Comparison of ENCODE assay signal across 18 cellular contexts in genomic region chr22:24066260-24066659, GRCh38. TPM values are rescaled to one million over a fixed set of nuclear protein-coding genes. Genes with fewer than 3 reads are reported as not detected.
DNase-seq lines count a peak whose midpoint lies in the region; ATAC-seq and TF ChIP-seq lines count a peak whose summit lies in the region.
"Had no signal": no experiment of that assay in that cellular context is flagged by ENCODE, and none has a peak within 500 bp of the region (broad histone marks: within the 10 kb centered on the region; RNA-seq: fewer than 3 reads in every experiment).

No MANE protein-coding gene starts in this region.

- peak; percentile 89 for ATAC-seq in Right ventricle myocardium inferior
- peak; percentile 15 for ATAC-seq in foreskin keratinocyte
- ATAC-seq: activated T-cell treated with anti-CD3 and anti-CD28 coated beads, Interleukin-2, amount 50 U/mL, for 4 hours; CD8-positive, alpha-beta T cell; left lung had no signal

- no peak for DNase-seq in Right ventricle myocardium inferior (ENCODE audit: missing footprints)
- no peak for DNase-seq in right atrium auricular region (ENCODE audit: low spot score)
- peak; percentile 11 to 15 for DNase-seq in foreskin keratinocyte
- peak; percentile 59 for DNase-seq in myocyte (ENCODE audit: low read depth)
- DNase-seq in SKM-1 (lab: John Stamatoyannopoulos, UW; ENCODE audit: unreplicated experiment) = no peak
- no peak for DNase-seq in A172 (ENCODE audit: low spot score)
- DNase-seq in KG1 (lab: John Stamatoyannopoulos, UW) = no peak
- no peak for DNase-seq in mucosa of gallbladder (ENCODE audit: low spot score)
- DNase-seq: activated CD4-positive, alpha-beta memory T cell treated with anti-CD3 and anti-CD28 coated beads for 36 hours; activated naive CD4-positive, alpha-beta T cell treated with anti-CD3 and anti-CD28 coated beads, Interleukin-2, amount 10 ng/mL, durations not matched to agents 7 days and 5 days; activated T-cell treated with anti-CD3 and anti-CD28 coated beads, Interleukin-2, amount 50 U/mL, for 4 hours; CD8-positive, alpha-beta T cell; endodermal cell; left lung; MV-4-11; SIG-M5; T-helper 2 cell had no signal

- H3K4me1 ChIP-seq in right atrium auricular region (peaks cover 0 to 15% of the 10 kb centered on the region in 2 donors), foreskin keratinocyte (no peaks in the 10 kb centered on the region)
- H3K4me1 ChIP-seq: ascending aorta, left lung had no signal

- H3K27ac ChIP-seq in right atrium auricular region (peak overlapping the region in 1 of 2 donors; percentile 42), foreskin keratinocyte (no peak overlapping the region)
- H3K27ac ChIP-seq: ascending aorta, left lung had no signal

- intact Hi-C loops in Right ventricle myocardium inferior (cut with DNase I) = loop anchor here (2.0 kb wide), 1 partner anchor 25 kb away; no protein-coding TSS in a partner anchor

- H3K27me3 ChIP-seq in right atrium auricular region (no peaks in the 10 kb centered on the region), foreskin keratinocyte (no peaks in the 10 kb centered on the region)
- H3K27me3 ChIP-seq: ascending aorta, left lung had no signal

- TF ChIP-seq CTCF in right atrium auricular region (IDR thresholded peaks at IDR 0.05) = no peak
- no peak for TF ChIP-seq CTCF in foreskin keratinocyte (conservative IDR thresholded peaks at IDR 0.05)

- H3K36me3 ChIP-seq in right atrium auricular region = peaks cover 50% of the 10 kb centered on the region

- no peak overlapping the region for H3K4me3 ChIP-seq in right atrium auricular region
- H3K4me3 ChIP-seq: ascending aorta, left lung had no signal

- no peaks in the 10 kb centered on the region for H3K9me3 ChIP-seq in right atrium auricular region
- H3K9me3 ChIP-seq: ascending aorta, left lung had no signal

RNA-seq across cellular contexts. Expression of gene CABIN1, which starts 55.2 kb away (rescaled TPM):
- total RNA-seq in Right ventricle myocardium inferior (43.0 TPM), right atrium auricular region (10 to 100 TPM; 27.6 to 27.9 TPM), foreskin keratinocyte (25.9 and 26.9 TPM in 2 replicates), myocyte (25.7 and 28.0 TPM in 2 replicates), mucosa of gallbladder (88.0 TPM)
- 16.8 and 18.1 TPM in 2 replicates for polyA plus RNA-seq in foreskin keratinocyte
- 28.9 TPM for polyA plus RNA-seq in myocyte (2012)
- total RNA-seq in A172 (2014; rRNA removed; shearing (Covaris generic)) = 11.3 and 11.5 TPM in 2 replicates

Comparison
In these comparisons a context has a peak if more than half of its experiments do, and no peak if none do; other contexts are left out.
1. DNase-seq: peak in foreskin keratinocyte (2 of 2) and myocyte (single experiment); none in Right ventricle myocardium inferior (single experiment), right atrium auricular region (single experiment), SKM-1 (single experiment), A172 (single experiment), KG1 (single experiment) and mucosa of gallbladder (single experiment).